ENCODE assay signal across 25 cellular contexts in the genomic region with DNA sequence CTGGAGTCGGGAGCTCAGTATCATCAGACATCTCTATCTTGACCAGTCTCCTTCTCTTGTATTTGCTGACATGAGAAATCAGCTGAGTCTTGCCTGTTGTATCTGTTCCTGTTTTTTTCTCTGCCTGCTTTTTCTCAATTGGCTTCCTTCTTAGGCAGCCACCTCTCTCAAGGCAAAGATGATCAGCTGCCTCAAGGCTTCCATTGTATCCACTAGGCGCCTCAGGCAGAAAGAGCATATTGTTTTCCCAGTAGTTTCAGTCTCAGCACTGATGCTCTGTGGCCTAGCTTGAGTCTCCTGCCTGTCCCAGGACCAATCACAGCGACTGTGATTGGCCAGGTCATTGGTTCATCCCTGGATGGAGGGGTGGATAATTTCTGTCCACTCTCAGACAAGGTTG.
DNase-seq lines count a peak whose midpoint lies in the region; ATAC-seq and TF ChIP-seq lines count a peak whose summit lies in the region.
"Had no signal": no experiment of that assay in that cellular context is flagged by ENCODE, and none has a peak within 500 bp of the region (broad histone marks: within the 10 kb centered on the region; RNA-seq: fewer than 3 reads in every experiment).

No MANE protein-coding gene starts in this region.

- H3K4me1 ChIP-seq in OCI-LY7 (ENCODE audit: insufficient read depth, low read length, poor library complexity, severe bottlenecking): peaks cover 6% of the 10 kb centered on the region
- H3K4me1 ChIP-seq: gastrocnemius medialis, testis had no signal

- H3K4me2 ChIP-seq in OCI-LY7 (ENCODE audit: low read length): no peak overlapping the region
- H3K4me2 ChIP-seq: smooth muscle cell had no signal

- H3K4me1 Mint-ChIP-seq in nephron progenitor cell: peaks cover 11% of the 10 kb centered on the region

- no peak for TF ChIP-seq CTCF in OCI-LY7 (conservative IDR thresholded peaks at IDR 0.05; ENCODE audit: low read length)
- TF ChIP-seq CTCF in nephron progenitor cell (IDR thresholded peaks at IDR 0.05): no peak

- H3K4me3 Mint-ChIP-seq in nephron progenitor cell: no peak overlapping the region
- H3K4me3 Mint-ChIP-seq: activated CD4-positive, alpha-beta memory T cell treated with anti-CD3 and anti-CD28 coated beads for 36 hours; CD4-positive, alpha-beta T cell; effector memory CD8-positive, alpha-beta T cell had no signal

- POLR2A ChIA-PET in OCI-LY7 (lab: Charles Lee): no interaction called here

- no peak overlapping the region for H3K4me3 ChIP-seq in OCI-LY7 (ENCODE audit: low read depth, low read length, poor library complexity, severe bottlenecking)
- H3K4me3 ChIP-seq: body of pancreas, esophagus muscularis mucosa, gastrocnemius medialis, smooth muscle cell, testis had no signal

- intact Hi-C loops in OCI-LY7 (cut with micrococcal nuclease; ENCODE audit: unreplicated experiment): no loop called here
- intact Hi-C loops in left ventricle myocardium superior (cut with micrococcal nuclease): no loop called here

- H3K27ac Mint-ChIP-seq in nephron progenitor cell: peak overlapping the region; percentile 17
- H3K27ac Mint-ChIP-seq: activated CD4-positive, alpha-beta memory T cell treated with anti-CD3 and anti-CD28 coated beads for 36 hours; CD4-positive, alpha-beta T cell; effector memory CD8-positive, alpha-beta T cell had no signal

- H2AFZ ChIP-seq in OCI-LY7 (ENCODE audit: low read length): no peak overlapping the region

- peaks cover 7% of the 10 kb centered on the region for H3K9me3 Mint-ChIP-seq in nephron progenitor cell
- H3K9me3 Mint-ChIP-seq: activated CD4-positive, alpha-beta memory T cell treated with anti-CD3 and anti-CD28 coated beads for 36 hours; CD4-positive, alpha-beta T cell; effector memory CD8-positive, alpha-beta T cell had no signal

- CTCF ChIA-PET in OCI-LY7 (lab: Charles Lee; ENCODE audit: unreplicated experiment): no interaction called here

- H3K27me3 Mint-ChIP-seq in nephron progenitor cell (ENCODE audit: low read depth, poor library complexity): peaks cover 6% of the 10 kb centered on the region
- H3K27me3 Mint-ChIP-seq: activated CD4-positive, alpha-beta memory T cell treated with anti-CD3 and anti-CD28 coated beads for 36 hours; CD4-positive, alpha-beta T cell; effector memory CD8-positive, alpha-beta T cell had no signal

- H3K79me2 ChIP-seq in OCI-LY7 (ENCODE audit: insufficient read depth, low read depth, low read length): no peaks in the 10 kb centered on the region

- no peaks in the 10 kb centered on the region for H3K36me3 Mint-ChIP-seq in nephron progenitor cell (ENCODE audit: low read depth)
- H3K36me3 Mint-ChIP-seq: activated CD4-positive, alpha-beta memory T cell treated with anti-CD3 and anti-CD28 coated beads for 36 hours had no signal

- no peaks in the 10 kb centered on the region for H3K36me3 ChIP-seq in OCI-LY7 (ENCODE audit: insufficient read depth, low read length)
- H3K36me3 ChIP-seq: esophagus muscularis mucosa, gastrocnemius medialis had no signal

- BruUV-seq in OCI-LY7 (replicated peaks; lab: Mats Ljungman, UMichigan): no TSS peak

- H3K9me2 ChIP-seq in OCI-LY7 (ENCODE audit: insufficient read depth, low read length): no peaks in the 10 kb centered on the region

- no peaks in the 10 kb centered on the region for H4K20me1 ChIP-seq in OCI-LY7 (ENCODE audit: insufficient read depth, low read length)

- no peak for ATAC-seq in left ventricle myocardium superior
- no peak for ATAC-seq in GM21737 (IDR thresholded peaks at IDR 0.05; ENCODE audit: unreplicated experiment)
- ATAC-seq: activated CD4-positive, CD25-positive, alpha-beta regulatory T cell treated with anti-CD3 and anti-CD28 coated beads, Interleukin-2, amount 50 U/mL, for 24 hours; effector memory CD8-positive, alpha-beta T cell; gastrocnemius medialis had no signal

- no peaks in the 10 kb centered on the region for H3K9me3 ChIP-seq in OCI-LY7 (ENCODE audit: low read length)
- H3K9me3 ChIP-seq: body of pancreas, esophagus muscularis mucosa, gastrocnemius medialis, testis had no signal

- DNase-seq in OCI-LY7 (ENCODE audit: low spot score): peak; percentile 5
- DNase-seq in caudate nucleus (lab: John Stamatoyannopoulos, UW): peak in 1 of 61 donors; percentile 27
- DNase-seq in nephron progenitor cell: no peak
- peak in 6 of 49 donors; percentile 8 to 30 (median 17) for DNase-seq in substantia nigra (lab: John Stamatoyannopoulos, UW)
- DNase-seq in glomerular visceral epithelial cell (ENCODE audit: extremely low spot score): no peak
- DNase-seq in left ventricle myocardium superior: no peak
- DNase-seq: activated CD4-positive, alpha-beta memory T cell treated with anti-CD3 and anti-CD28 coated beads for 36 hours; activated effector memory CD4-positive, alpha-beta T cell treated with anti-CD3 and anti-CD28 coated beads, Interleukin-2, amount 50 U/mL, for 16 hours; activated T-cell treated with anti-CD3 and anti-CD28 coated beads for 4 hours; CD4-positive, alpha-beta T cell; effector memory CD8-positive, alpha-beta T cell; gastrocnemius medialis; IMR-90; NCI-H2081 treated with DMSO at 0.1 percent for 48 hours; NCI-H774; OCI-M1; Right ventricle myocardium superior; stimulated activated CD4-positive, alpha-beta T cell treated with anti-CD3 and anti-CD28 coated beads, Interleukin-2, amount 100 ng/mL, for 48 hours; stimulated activated naive CD4-positive, alpha-beta T cell; testis had no signal

- H3K27ac ChIP-seq in OCI-LY7 (ENCODE audit: low read depth, low read length, poor library complexity, severe bottlenecking): no peak overlapping the region
- H3K27ac ChIP-seq in caudate nucleus (ENCODE audit: low read depth, low read length): peak overlapping the region; percentile 19
- H3K27ac ChIP-seq in substantia nigra (ENCODE audit: low read depth, low read length, poor library complexity, severe bottlenecking): peak overlapping the region; percentile 49
- H3K27ac ChIP-seq: esophagus muscularis mucosa, gastrocnemius medialis, testis had no signal
